8 cellular contexts compared by ENCODE assay signal in the genomic region with DNA sequence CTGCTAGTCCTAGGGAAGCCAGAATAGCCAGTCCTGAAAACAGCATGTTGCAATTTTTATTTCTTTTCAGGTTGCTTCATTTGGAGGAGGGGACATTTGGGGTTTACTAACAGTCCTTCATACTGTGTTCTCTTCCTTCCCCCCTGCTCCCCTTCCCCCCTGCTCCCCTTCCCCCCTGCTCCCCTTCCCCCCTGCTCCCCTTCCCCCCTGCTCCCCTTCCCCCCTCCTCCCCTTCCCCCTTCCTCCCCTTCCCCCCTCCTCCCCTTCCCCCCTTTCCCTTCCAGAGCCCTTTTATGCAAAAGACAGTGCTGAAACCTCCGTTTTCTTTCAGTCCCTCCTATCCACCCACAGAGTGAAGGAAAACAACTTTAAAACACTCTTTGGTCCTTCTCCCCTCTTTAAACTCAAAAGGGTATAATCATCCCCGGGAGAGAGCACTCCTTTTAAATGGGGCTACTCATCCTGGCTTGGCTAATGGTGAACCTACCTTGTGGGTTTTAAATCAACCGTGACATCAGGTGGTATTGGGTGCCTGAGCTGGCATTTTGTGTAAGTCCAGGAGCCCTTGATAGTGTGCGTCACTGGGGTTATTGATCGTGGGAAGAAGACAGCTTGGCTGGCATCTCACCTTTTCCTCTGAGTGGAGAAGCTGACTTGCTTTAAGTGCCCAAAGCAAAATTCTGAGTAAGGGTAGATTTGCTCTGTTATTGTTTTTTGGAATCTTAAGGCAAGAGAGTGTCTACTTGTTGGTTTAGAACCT. TPM values are rescaled to one million over a fixed set of nuclear protein-coding genes. Genes with fewer than 3 reads are reported as not detected.
DNase-seq lines count a peak whose midpoint lies in the region; ATAC-seq and TF ChIP-seq lines count a peak whose summit lies in the region.

No MANE protein-coding gene starts in this region.

- intact Hi-C loops in activated B cell treated with CpG ODN at 0.5 μM for 24 hours (cut with micrococcal nuclease), result loop anchor here (1.0 to 5.0 kb wide), 2 partner anchors 9 to 34 kb away; no protein-coding TSS in a partner anchor

- no peak overlapping the region for H3K4ac ChIP-seq in neuronal stem cell (ENCODE audit: low read length)

- H4K91ac ChIP-seq in neuronal stem cell (ENCODE audit: low read depth, low read length, poor library complexity), result no peak overlapping the region

- TF ChIP-seq CTCF in AG04449 (IDR thresholded peaks at IDR 0.05; ENCODE audit: insufficient read depth, low read length, missing control alignments) (no peak), KMS-11 (conservative IDR thresholded peaks at IDR 0.05; ENCODE audit: low read depth, low read length) (no peak), activated B cell treated with CpG ODN at 0.5 μM for 24 hours (IDR thresholded peaks at IDR 0.05) (no peak), endodermal cell (conservative IDR thresholded peaks at IDR 0.05) (no peak)

- POLR2A ChIA-PET in AG04449 (lab: Yijun Ruan, JAX), result interaction anchor here (0.7 to 1.4 kb wide), 2 partner anchors 14 to 794 kb away, joined by 3 to 5 read pairs; no protein-coding TSS in a partner anchor
- POLR2A ChIA-PET in activated B cell treated with CpG ODN at 0.5 μM for 24 hours (lab: Charles Lee), result interaction anchor here (0.9 to 1.4 kb wide), 3 partner anchors 9 to 101 kb away, joined by 3 to 5 read pairs (median 4); partner anchors contain the start of gene CNOT8

- H3K27me3 ChIP-seq in KMS-11 (ENCODE audit: insufficient read depth, low read depth) (no peaks in the 10 kb centered on the region), endodermal cell (ENCODE audit: control insufficient read depth, insufficient read depth, low read length, poor library complexity, severe bottlenecking) (no peaks in the 10 kb centered on the region), neuronal stem cell (ENCODE audit: control insufficient read depth in 3 of 3, insufficient read depth in 3 of 3, low read depth in 1 of 3, low read length in 3 of 3) (no peaks in the 10 kb centered on the region)

- no peak overlapping the region for H3K23ac ChIP-seq in neuronal stem cell (ENCODE audit: low read depth, low read length, poor library complexity)

- H3K4me1 ChIP-seq in KMS-11 (ENCODE audit: low read depth, poor library complexity, severe bottlenecking), result peaks cover 63% of the 10 kb centered on the region
- peaks cover 23% of the 10 kb centered on the region for H3K4me1 ChIP-seq in endodermal cell (ENCODE audit: control insufficient read depth, insufficient read depth, low read length)
- H3K4me1 ChIP-seq in neuronal stem cell (ENCODE audit: control insufficient read depth in 2 of 2, insufficient read depth in 1 of 2, low read depth in 1 of 2, low read length in 2 of 2), result peaks cover 9 to 15% of the 10 kb centered on the region in 2 donors

- H3K9me3 ChIP-seq in endodermal cell (ENCODE audit: control insufficient read depth, low read length) (no peaks in the 10 kb centered on the region), neuronal stem cell (replicated peaks in 1 of 2; ENCODE audit: control insufficient read depth in 2 of 2, insufficient read depth in 1 of 2, low read depth in 1 of 2, low read length in 2 of 2) (no peaks in the 10 kb centered on the region)

- H3K14ac ChIP-seq in neuronal stem cell (ENCODE audit: low read length), result no peak overlapping the region

- CTCF ChIA-PET in AG04449 (lab: Yijun Ruan, JAX) (interaction anchor here (0.8 to 1.4 kb wide), 3 partner anchors 10 to 13 kb away, joined by 3 to 4 read pairs (median 3); no protein-coding TSS in a partner anchor), activated B cell treated with CpG ODN at 0.5 μM for 24 hours (lab: Charles Lee) (interaction anchor here (0.9 kb wide), 1 partner anchor 107 kb away, joined by 3 read pairs; no protein-coding TSS in a partner anchor)

- WGBS in endodermal cell (ENCODE audit: insufficient coverage in 1 of 2, insufficient read length in 1 of 2), 2 experiments, result 0 to 20% methylated on average over 3 to 5 of the region's 5 CpGs
- no CpG with 5 or more reads among the region's 5 CpGs for WGBS in neuronal stem cell (ENCODE audit: extremely low coverage in 2 of 2, insufficient read length in 2 of 2, insufficient replicate concordance in 1 of 2), 2 donors

- H3K4me2 ChIP-seq in KMS-11 (peak overlapping the region; percentile 80), neuronal stem cell (ENCODE audit: insufficient read depth, low read length, poor library complexity, severe bottlenecking) (peak overlapping the region; percentile 84)

- H2BK5ac ChIP-seq in neuronal stem cell (ENCODE audit: low read length), result no peak overlapping the region

- H3K36me3 Mint-ChIP-seq in activated B cell treated with CpG ODN at 0.5 μM for 24 hours (ENCODE audit: low read depth) (peaks cover 10% of the 10 kb centered on the region), endodermal cell (ENCODE audit: low read depth) (no peaks in the 10 kb centered on the region)

- no peak overlapping the region for H2BK12ac ChIP-seq in neuronal stem cell (ENCODE audit: low read length)

- H3K4me3 ChIP-seq in AG04449 (ENCODE audit: low read depth, low read length), result peak overlapping the region; percentile 87
- no peak overlapping the region for H3K4me3 ChIP-seq in KMS-11 (IDR thresholded peaks at IDR 0.05; ENCODE audit: insufficient read depth, low read depth, low read length)
- H3K4me3 ChIP-seq in endodermal cell (ENCODE audit: low read length), result peak overlapping the region; percentile 97
- peak overlapping the region; percentile 93 to 98 for H3K4me3 ChIP-seq in neuronal stem cell (ENCODE audit: low read length in 2 of 2)

- H3K79me1 ChIP-seq in neuronal stem cell (ENCODE audit: low read depth, low read length), result peaks cover 4% of the 10 kb centered on the region

- H3K4me1 Mint-ChIP-seq in activated B cell treated with CpG ODN at 0.5 μM for 24 hours (peaks cover 74% of the 10 kb centered on the region), endodermal cell (peaks cover 59% of the 10 kb centered on the region)

- H4K8ac ChIP-seq in neuronal stem cell (ENCODE audit: low read depth, low read length), result no peak overlapping the region

- no peak overlapping the region for H2BK120ac ChIP-seq in neuronal stem cell (ENCODE audit: low read depth, low read length)

- H4K20me1 ChIP-seq in KMS-11 (ENCODE audit: insufficient read depth), result peaks cover 48% of the 10 kb centered on the region

- ATAC-seq in activated B cell treated with CpG ODN at 0.5 μM for 24 hours (ENCODE audit: low read depth) (no peak), HG03460 (IDR thresholded peaks at IDR 0.05; ENCODE audit: unreplicated experiment) (no peak), HG02610 (IDR thresholded peaks at IDR 0.05; ENCODE audit: unreplicated experiment) (no peak), GM21825 (IDR thresholded peaks at IDR 0.05; ENCODE audit: unreplicated experiment) (no peak)

- no peak overlapping the region for H2BK15ac ChIP-seq in neuronal stem cell (ENCODE audit: low read length)

- H3K9me3 Mint-ChIP-seq in activated B cell treated with CpG ODN at 0.5 μM for 24 hours, result no peaks in the 10 kb centered on the region
- no peaks in the 10 kb centered on the region for H3K9me3 Mint-ChIP-seq in endodermal cell

- no peaks in the 10 kb centered on the region for H3K36me3 ChIP-seq in KMS-11 (ENCODE audit: insufficient read depth)
- H3K36me3 ChIP-seq in endodermal cell (ENCODE audit: control insufficient read depth, insufficient read depth, low read length), result no peaks in the 10 kb centered on the region
- peaks cover 0 to 4% of the 10 kb centered on the region in 2 donors for H3K36me3 ChIP-seq in neuronal stem cell (replicated peaks in 1 of 2; ENCODE audit: control insufficient read depth in 2 of 2, insufficient read depth in 2 of 2, low read length in 2 of 2)

- H3K9ac ChIP-seq in KMS-11 (peak overlapping the region; percentile 95; the same call in 1 of the 2 replicates), endodermal cell (ENCODE audit: extremely low read depth, low read length, poor library complexity, severe bottlenecking) (peak overlapping the region; percentile 41), neuronal stem cell (ENCODE audit: low read depth, low read length, poor library complexity) (no peak overlapping the region)

- H3K79me2 ChIP-seq in KMS-11 (ENCODE audit: insufficient read depth, low read depth), result peaks cover 78% of the 10 kb centered on the region

- DNase-seq in AG04449 (ENCODE audit: low read depth, low spot score), result no peak
- no peak for DNase-seq in activated B cell treated with CpG ODN at 0.5 μM for 24 hours
- no peak for DNase-seq in endodermal cell
- DNase-seq in neuronal stem cell (ENCODE audit: low spot score), result no peak

- H3K27me3 Mint-ChIP-seq in activated B cell treated with CpG ODN at 0.5 μM for 24 hours (no peaks in the 10 kb centered on the region), endodermal cell (ENCODE audit: insufficient read depth) (no peaks in the 10 kb centered on the region)

- H3K4me3 Mint-ChIP-seq in activated B cell treated with CpG ODN at 0.5 μM for 24 hours, result peak overlapping the region; percentile 91
- peak overlapping the region; percentile 98 for H3K4me3 Mint-ChIP-seq in endodermal cell

- no peak overlapping the region for H3K18ac ChIP-seq in neuronal stem cell (ENCODE audit: low read length)

- H3K27ac Mint-ChIP-seq in activated B cell treated with CpG ODN at 0.5 μM for 24 hours (peak overlapping the region; percentile 87), endodermal cell (peak overlapping the region; percentile 79)

- H2AFZ ChIP-seq in KMS-11 (ENCODE audit: low read depth) (no peak overlapping the region), neuronal stem cell (ENCODE audit: low read length) (no peak overlapping the region)

- no peak overlapping the region for H2AK5ac ChIP-seq in neuronal stem cell (ENCODE audit: low read depth, low read length)

- H3K27ac ChIP-seq in KMS-11 (peak overlapping the region; percentile 42; the same call in 1 of the 2 replicates), endodermal cell (ENCODE audit: low read depth, low read length) (no peak overlapping the region), neuronal stem cell (replicated peaks; ENCODE audit: low read length) (no peak overlapping the region)

RNA-seq across cellular contexts. Expression of gene LARP1, which starts 2.6 kb away (rescaled TPM):
- total RNA-seq in activated B cell treated with CpG ODN at 0.5 μM for 24 hours, result 205 and 231 TPM in 2 replicates
- 100 to 1,000 TPM; 193 to 273 TPM for total RNA-seq in endodermal cell
- 115 TPM for polyA plus RNA-seq in endodermal cell (2013, experiment 1 of 2)
- 107 TPM for polyA plus RNA-seq in endodermal cell (2013, experiment 2 of 2)
- 96.5 TPM for polyA plus RNA-seq in neuronal stem cell (2013, experiment 1 of 2)
- polyA plus RNA-seq in neuronal stem cell (2013, experiment 2 of 2), result 92.3 TPM
